Comparison of ENCODE assay signal across 1 cellular context in the genomic region with DNA sequence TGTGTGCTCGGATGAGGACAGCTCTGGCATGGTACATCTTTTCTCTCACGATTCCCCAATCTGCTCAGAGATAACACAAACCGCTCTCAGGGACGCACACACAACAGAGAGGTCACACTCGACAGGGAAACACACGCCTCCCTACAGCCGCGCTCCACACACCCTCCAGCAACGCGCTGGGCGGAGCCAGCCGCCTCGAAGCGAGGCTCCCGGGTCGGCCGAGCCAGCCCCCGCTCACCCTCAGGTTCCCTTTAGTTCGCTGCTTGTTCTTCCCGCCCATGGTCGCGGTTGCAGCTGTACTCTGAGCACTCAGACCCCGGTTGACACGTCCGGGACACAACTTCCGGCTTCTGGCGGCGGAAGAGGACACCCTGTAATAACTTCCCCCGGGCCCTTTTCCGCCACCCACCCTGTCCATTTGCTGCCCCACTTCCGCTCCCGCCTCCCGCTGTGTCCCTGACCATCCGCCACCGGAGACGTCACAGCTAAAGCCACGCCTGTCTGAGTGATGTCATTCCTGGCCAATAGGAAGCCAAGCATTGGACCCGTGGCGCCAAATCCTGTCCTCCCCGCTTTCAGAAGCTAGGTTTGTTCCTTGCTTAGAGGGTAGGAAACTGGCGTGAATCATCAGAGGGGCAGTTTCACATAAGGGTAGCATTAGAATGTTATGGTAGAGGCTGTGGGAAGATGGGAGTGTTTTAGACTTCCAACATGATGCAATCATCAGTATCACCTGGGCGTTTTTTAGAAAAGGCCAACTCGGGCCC.
A peak's percentile ranks its signal among the peaks of the same experiment; 100 is the strongest.
TF ChIP-seq lines count a peak whose summit lies in the region.

A gene with protein sequence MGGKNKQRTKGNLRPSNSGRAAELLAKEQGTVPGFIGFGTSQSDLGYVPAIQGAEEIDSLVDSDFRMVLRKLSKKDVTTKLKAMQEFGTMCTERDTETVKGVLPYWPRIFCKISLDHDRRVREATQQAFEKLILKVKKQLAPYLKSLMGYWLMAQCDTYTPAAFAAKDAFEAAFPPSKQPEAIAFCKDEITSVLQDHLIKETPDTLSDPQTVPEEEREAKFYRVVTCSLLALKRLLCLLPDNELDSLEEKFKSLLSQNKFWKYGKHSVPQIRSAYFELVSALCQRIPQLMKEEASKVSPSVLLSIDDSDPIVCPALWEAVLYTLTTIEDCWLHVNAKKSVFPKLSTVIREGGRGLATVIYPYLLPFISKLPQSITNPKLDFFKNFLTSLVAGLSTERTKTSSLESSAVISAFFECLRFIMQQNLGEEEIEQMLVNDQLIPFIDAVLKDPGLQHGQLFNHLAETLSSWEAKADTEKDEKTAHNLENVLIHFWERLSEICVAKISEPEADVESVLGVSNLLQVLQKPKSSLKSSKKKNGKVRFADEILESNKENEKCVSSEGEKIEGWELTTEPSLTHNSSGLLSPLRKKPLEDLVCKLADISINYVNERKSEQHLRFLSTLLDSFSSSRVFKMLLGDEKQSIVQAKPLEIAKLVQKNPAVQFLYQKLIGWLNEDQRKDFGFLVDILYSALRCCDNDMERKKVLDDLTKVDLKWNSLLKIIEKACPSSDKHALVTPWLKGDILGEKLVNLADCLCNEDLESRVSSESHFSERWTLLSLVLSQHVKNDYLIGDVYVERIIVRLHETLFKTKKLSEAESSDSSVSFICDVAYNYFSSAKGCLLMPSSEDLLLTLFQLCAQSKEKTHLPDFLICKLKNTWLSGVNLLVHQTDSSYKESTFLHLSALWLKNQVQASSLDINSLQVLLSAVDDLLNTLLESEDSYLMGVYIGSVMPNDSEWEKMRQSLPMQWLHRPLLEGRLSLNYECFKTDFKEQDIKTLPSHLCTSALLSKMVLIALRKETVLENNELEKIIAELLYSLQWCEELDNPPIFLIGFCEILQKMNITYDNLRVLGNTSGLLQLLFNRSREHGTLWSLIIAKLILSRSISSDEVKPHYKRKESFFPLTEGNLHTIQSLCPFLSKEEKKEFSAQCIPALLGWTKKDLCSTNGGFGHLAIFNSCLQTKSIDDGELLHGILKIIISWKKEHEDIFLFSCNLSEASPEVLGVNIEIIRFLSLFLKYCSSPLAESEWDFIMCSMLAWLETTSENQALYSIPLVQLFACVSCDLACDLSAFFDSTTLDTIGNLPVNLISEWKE (N-terminal part only) (minus strand): TSS at position 352 of the 767 bp plus-strand sequence. CDS start 72 bp downstream, at position 280.

TF ChIP-seq in endothelial cell of umbilical vein, 7 proteins besides CTCF, POLR2A, EP300 and RAD21:
- no peak for TF ChIP-seq GATA2 (IDR thresholded peaks at IDR 0.05; ENCODE audit: insufficient read depth, insufficient read length, low read depth, low read length)
- TF ChIP-seq POLR2AphosphoS5 (IDR thresholded peaks at IDR 0.05; ENCODE audit: insufficient read depth, low read depth, low read length) = peak; percentile 89
- TF ChIP-seq FOS (IDR thresholded peaks at IDR 0.05; ENCODE audit: borderline replicate concordance, insufficient read depth, low read length) = peak; percentile 57
- no peak for TF ChIP-seq MYC (IDR thresholded peaks at IDR 0.05; ENCODE audit: low read depth, low read length)
- peak; percentile 75 for TF ChIP-seq JUN (IDR thresholded peaks at IDR 0.05; ENCODE audit: borderline replicate concordance, insufficient read depth, insufficient read length, low read depth)
TF ChIP-seq in endothelial cell of umbilical vein: peak in this region for 3.
